Comparison of ENCODE assay signal across 12 cellular contexts in the genomic region with DNA sequence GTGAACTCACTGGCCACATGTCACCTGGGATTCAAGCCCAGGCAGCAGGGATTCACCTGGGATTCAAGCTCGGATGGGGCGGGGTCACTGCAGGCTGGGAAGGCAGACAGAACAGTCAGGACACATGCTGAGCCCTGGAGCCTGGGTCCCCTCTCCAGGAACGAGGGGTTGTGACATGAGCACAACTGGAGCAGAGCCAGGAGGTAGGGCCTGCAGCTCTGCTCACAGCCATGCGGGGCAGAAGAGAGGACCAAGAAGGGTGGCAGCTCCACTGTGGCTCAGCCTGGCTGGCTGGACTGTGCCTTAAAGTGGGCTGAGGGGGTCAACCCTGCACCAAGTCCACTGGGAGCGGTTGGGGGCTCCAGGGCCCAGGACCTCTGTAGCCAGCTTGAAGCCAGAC.
A peak's percentile ranks its signal among the peaks of the same experiment; 100 is the strongest.
DNase-seq lines count a peak whose midpoint lies in the region; ATAC-seq and TF ChIP-seq lines count a peak whose summit lies in the region.
"Had no signal": no experiment of that assay in that cellular context is flagged by ENCODE, and none has a peak within 500 bp of the region (broad histone marks: within the 10 kb centered on the region; RNA-seq: fewer than 3 reads in every experiment).

No MANE protein-coding gene starts in this region.

- H3K4me3 Mint-ChIP-seq in activated T-cell treated with anti-CD3 and anti-CD28 coated beads, Interleukin-2, amount 50 U/mL, for 24 hours, result no peak overlapping the region
- H3K4me3 Mint-ChIP-seq in activated T-helper 17 cell treated with anti-CD3 and anti-CD28 coated beads, Interleukin-2, amount 50 U/mL, for 72 hours, result no peak overlapping the region
- H3K4me3 Mint-ChIP-seq: CD4-positive, alpha-beta T cell had no signal

- peak; percentile 18 for TF ChIP-seq CTCF in retinal pigment epithelial cell (conservative IDR thresholded peaks at IDR 0.05; ENCODE audit: low read depth, low read length)

- peaks cover 2% of the 10 kb centered on the region for H3K36me3 Mint-ChIP-seq in activated T-cell treated with anti-CD3 and anti-CD28 coated beads, Interleukin-2, amount 50 U/mL, for 24 hours (ENCODE audit: low read depth)
- no peaks in the 10 kb centered on the region for H3K36me3 Mint-ChIP-seq in activated T-helper 17 cell treated with anti-CD3 and anti-CD28 coated beads, Interleukin-2, amount 50 U/mL, for 72 hours (ENCODE audit: low read depth)

- H3K4me1 Mint-ChIP-seq in activated T-cell treated with anti-CD3 and anti-CD28 coated beads, Interleukin-2, amount 50 U/mL, for 24 hours (ENCODE audit: low read depth), result peaks cover 3% of the 10 kb centered on the region
- H3K4me1 Mint-ChIP-seq in activated T-helper 17 cell treated with anti-CD3 and anti-CD28 coated beads, Interleukin-2, amount 50 U/mL, for 72 hours, result no peaks in the 10 kb centered on the region

- peak; percentile 27 for DNase-seq in activated T-cell treated with anti-CD3 and anti-CD28 coated beads, Interleukin-2, amount 50 U/mL, for 24 hours
- DNase-seq in activated T-cell treated with anti-CD3 and anti-CD28 coated beads for 4 hours (no peak), HuH-7.5 (ENCODE audit: low spot score) (peak; percentile 57), retinal pigment epithelial cell (ENCODE audit: low read depth) (no peak), NCI-H1092 (lab: John Stamatoyannopoulos, UW) (no peak), superior temporal gyrus (ENCODE audit: extremely low spot score) (no peak)
- DNase-seq: activated CD4-positive, alpha-beta T cell treated with anti-CD3 and anti-CD28 coated beads, Interleukin-2, amount 50 U/mL, for 1 hour; amniotic stem cell; CD4-positive, alpha-beta T cell; left lung had no signal

- peak; percentile 16 for ATAC-seq in activated T-helper 17 cell treated with anti-CD3 and anti-CD28 coated beads, Interleukin-2, amount 50 U/mL, for 72 hours (replicated peaks)
- ATAC-seq in GM19023 (IDR thresholded peaks at IDR 0.05; ENCODE audit: unreplicated experiment), result no peak
- ATAC-seq: left lung had no signal

- H3K4me3 ChIP-seq in retinal pigment epithelial cell (ENCODE audit: low read length), result no peak overlapping the region
- H3K4me3 ChIP-seq: left lung had no signal

- H3K9me3 Mint-ChIP-seq in activated T-cell treated with anti-CD3 and anti-CD28 coated beads, Interleukin-2, amount 50 U/mL, for 24 hours, result no peaks in the 10 kb centered on the region
- H3K9me3 Mint-ChIP-seq in activated T-helper 17 cell treated with anti-CD3 and anti-CD28 coated beads, Interleukin-2, amount 50 U/mL, for 72 hours, result no peaks in the 10 kb centered on the region
- H3K9me3 Mint-ChIP-seq: CD4-positive, alpha-beta T cell had no signal

- H3K27me3 Mint-ChIP-seq in activated T-cell treated with anti-CD3 and anti-CD28 coated beads, Interleukin-2, amount 50 U/mL, for 24 hours, result no peaks in the 10 kb centered on the region
- no peaks in the 10 kb centered on the region for H3K27me3 Mint-ChIP-seq in activated T-helper 17 cell treated with anti-CD3 and anti-CD28 coated beads, Interleukin-2, amount 50 U/mL, for 72 hours
- H3K27me3 Mint-ChIP-seq: CD4-positive, alpha-beta T cell had no signal

- H3K27ac Mint-ChIP-seq in activated T-cell treated with anti-CD3 and anti-CD28 coated beads, Interleukin-2, amount 50 U/mL, for 24 hours, result no peak overlapping the region
- no peak overlapping the region for H3K27ac Mint-ChIP-seq in activated T-helper 17 cell treated with anti-CD3 and anti-CD28 coated beads, Interleukin-2, amount 50 U/mL, for 72 hours
- H3K27ac Mint-ChIP-seq: CD4-positive, alpha-beta T cell had no signal

Comparison
In these comparisons a context has a peak if more than half of its experiments do, and no peak if none do; other contexts are left out.
1. DNase-seq: peak in activated T-cell treated with anti-CD3 and anti-CD28 coated beads, Interleukin-2, amount 50 U/mL, for 24 hours (single experiment) and HuH-7.5 (single experiment); none in activated T-cell treated with anti-CD3 and anti-CD28 coated beads for 4 hours (single experiment), retinal pigment epithelial cell (single experiment), NCI-H1092 (single experiment) and superior temporal gyrus (single experiment).